Comparison of ENCODE assay signal across 8 cellular contexts in the genomic region with DNA sequence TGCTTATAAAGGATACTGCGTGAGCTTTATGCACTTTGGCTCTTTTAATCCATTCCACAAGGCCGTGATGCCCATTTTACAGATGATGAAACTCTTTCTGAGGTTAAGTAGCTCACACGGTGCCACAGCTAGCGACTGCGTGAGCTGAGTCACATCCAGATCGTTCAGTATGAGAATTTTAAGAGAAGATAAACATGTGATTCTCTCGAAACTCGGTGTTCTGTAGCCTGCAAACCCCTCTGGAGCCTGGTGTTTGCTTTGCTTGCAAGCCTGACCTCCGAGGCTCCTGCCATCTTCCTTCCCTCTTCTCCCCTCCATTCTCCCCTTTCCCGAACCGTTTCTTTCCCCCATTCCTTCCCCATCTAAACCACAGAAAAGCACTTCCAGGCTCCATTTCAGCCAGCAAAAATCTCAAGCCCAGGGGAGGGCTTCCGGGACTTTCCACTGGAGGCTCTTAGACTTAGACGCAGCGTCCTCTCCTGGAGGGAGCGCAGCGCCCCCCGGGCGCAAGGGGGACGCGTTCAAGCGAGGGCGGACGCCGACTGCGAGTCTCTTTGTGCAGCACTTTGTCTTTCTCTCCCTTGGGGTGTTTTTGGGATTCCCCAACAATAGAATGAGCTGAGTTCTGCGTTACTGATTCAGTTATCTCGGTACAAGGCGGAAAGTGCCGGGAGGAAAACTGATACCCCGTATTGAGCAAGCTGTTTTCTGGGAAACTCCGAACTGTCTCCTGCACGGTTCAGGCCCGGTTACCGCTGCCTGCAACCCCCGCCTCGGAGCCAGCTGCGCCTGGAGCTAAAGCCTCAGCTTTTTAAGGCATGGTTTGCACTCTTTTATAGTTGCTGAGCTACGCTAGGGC. TPM values are rescaled to one million over a fixed set of nuclear protein-coding genes. Genes with fewer than 3 reads are reported as not detected.
DNase-seq lines count a peak whose midpoint lies in the region; ATAC-seq and TF ChIP-seq lines count a peak whose summit lies in the region.

No MANE protein-coding gene starts in this region.

- no peaks in the 10 kb centered on the region for H3K4me1 ChIP-seq in mesendoderm (ENCODE audit: control insufficient read depth, low read depth, low read length)
- peaks cover 0 to 13% (median 0%) of the 10 kb centered on the region in 4 donors for H3K4me1 ChIP-seq in tibial artery

- H2BK5ac ChIP-seq in mesendoderm (ENCODE audit: low read length): no peak overlapping the region

- H3K9ac ChIP-seq in mesendoderm (ENCODE audit: low read length): peak overlapping the region; percentile 58

- H3K36me3 ChIP-seq in mesendoderm (ENCODE audit: control insufficient read depth, insufficient read depth, low read length): no peaks in the 10 kb centered on the region
- H3K36me3 ChIP-seq in tibial artery: no peaks in the 10 kb centered on the region

- H3K27me3 ChIP-seq in mesendoderm (ENCODE audit: insufficient read depth, low read length, poor library complexity) (no peaks in the 10 kb centered on the region), tibial artery (no peaks in the 10 kb centered on the region)

- no peaks in the 10 kb centered on the region for H3K79me2 ChIP-seq in mesendoderm (ENCODE audit: control insufficient read depth, insufficient read depth, low read length)

- H4K5ac ChIP-seq in mesendoderm (ENCODE audit: low read length): no peak overlapping the region

- H3K9me3 ChIP-seq in tibial artery: no peaks in the 10 kb centered on the region

- 100% methylated on average over 2 of the region's 38 CpGs for WGBS in mesendoderm (ENCODE audit: extremely low coverage, insufficient coverage, low lambda C conversion rate)

- no peak overlapping the region for H2BK15ac ChIP-seq in mesendoderm (replicated peaks; ENCODE audit: low read depth)

- H3K18ac ChIP-seq in mesendoderm (ENCODE audit: low read length): no peak overlapping the region

- peak; percentile 10 for DNase-seq in NCI-H2107 treated with DMSO at 0.1 percent for 48 hours (lab: John Stamatoyannopoulos, UW; ENCODE audit: unreplicated experiment)
- DNase-seq in NCI-H2107 (lab: John Stamatoyannopoulos, UW): no peak
- DNase-seq in choroid plexus epithelial cell (ENCODE audit: low read depth): peak; percentile 92
- peak; percentile 70 for DNase-seq in mesendoderm
- peak in 1 of 2 donors; percentile 56 for DNase-seq in tibial artery
- DNase-seq in SW480 (ENCODE audit: low spot score): no peak

- H2AK5ac ChIP-seq in mesendoderm (ENCODE audit: low read length): no peak overlapping the region

- H3K4me1 Mint-ChIP-seq in IgD-negative memory B cell: peaks cover 3 to 15% (median 11%) of the 10 kb centered on the region in 3 donors

- H3K4ac ChIP-seq in mesendoderm (ENCODE audit: low read depth, low read length): no peak overlapping the region

- H3K79me1 ChIP-seq in mesendoderm (ENCODE audit: low read length): no peaks in the 10 kb centered on the region

- H3K27ac Mint-ChIP-seq in IgD-negative memory B cell: no peak overlapping the region

- H3K56ac ChIP-seq in mesendoderm (ENCODE audit: low read length): peak overlapping the region; percentile 75

- no peak overlapping the region for H3K23ac ChIP-seq in mesendoderm (ENCODE audit: low read length)

- ATAC-seq in GM21528 (IDR thresholded peaks at IDR 0.05; ENCODE audit: low FRiP score, unreplicated experiment): peak; percentile 75

- peak; percentile 70 for TF ChIP-seq CTCF in choroid plexus epithelial cell (conservative IDR thresholded peaks at IDR 0.05; ENCODE audit: low read depth, low read length)
- peak in 1 of 2 experiments; percentile 13 for TF ChIP-seq CTCF in tibial artery (IDR thresholded peaks at IDR 0.05)

- H3K4me2 ChIP-seq in mesendoderm (ENCODE audit: low read length): peak overlapping the region; percentile 57

- H3K27ac ChIP-seq in mesendoderm (ENCODE audit: low read depth, low read length) (no peak overlapping the region), tibial artery (peak overlapping the region; percentile 10 to 32)

- H3K27me3 Mint-ChIP-seq in IgD-negative memory B cell: peaks cover 14% of the 10 kb centered on the region

- peak overlapping the region; percentile 36 to 94 (median 78) for H3K4me3 Mint-ChIP-seq in IgD-negative memory B cell

- peaks cover 0 to 4% (median 0%) of the 10 kb centered on the region in 3 donors for H3K9me3 Mint-ChIP-seq in IgD-negative memory B cell

- H3K4me3 ChIP-seq in choroid plexus epithelial cell (ENCODE audit: low read depth, low read length): peak overlapping the region; percentile 48
- no peak overlapping the region for H3K4me3 ChIP-seq in mesendoderm (ENCODE audit: low read length)
- peak overlapping the region; percentile 36 to 46 for H3K4me3 ChIP-seq in tibial artery

- no peak overlapping the region for H2BK120ac ChIP-seq in mesendoderm (ENCODE audit: low read depth, low read length)

- no peak overlapping the region for H4K8ac ChIP-seq in mesendoderm (ENCODE audit: low read depth, low read length)

- intact Hi-C loops in tibial artery (cut with DNase I; ENCODE audit: low total_unique reads): no loop called here

- H3K36me3 Mint-ChIP-seq in IgD-negative memory B cell: peaks cover 1% of the 10 kb centered on the region

RNA-seq across cellular contexts. Expression of gene CYP1B1, which starts 38.0 kb away (rescaled TPM):
- 0.20 TPM for polyA plus RNA-seq in IgD-negative memory B cell
- 35.6 TPM for polyA plus RNA-seq in mesendoderm (2013, experiment 1 of 2)
- 35.0 TPM for polyA plus RNA-seq in mesendoderm (2013, experiment 2 of 2)

Comparison
In these comparisons a context has a peak if more than half of its experiments do, and no peak if none do; other contexts are left out.
1. DNase-seq: peak in NCI-H2107 treated with DMSO at 0.1 percent for 48 hours (single experiment), choroid plexus epithelial cell (single experiment) and mesendoderm (single experiment); none in NCI-H2107 (single experiment) and SW480 (single experiment).